8 cellular contexts compared by ENCODE assay signal in genomic region chr12:81329088-81329487, GRCh38.
A peak's percentile ranks its signal among the peaks of the same experiment; 100 is the strongest.
DNase-seq lines count a peak whose midpoint lies in the region; ATAC-seq and TF ChIP-seq lines count a peak whose summit lies in the region.

No MANE protein-coding gene starts in this region.

- no peaks in the 10 kb centered on the region for H3K36me3 ChIP-seq in tibial nerve

- no peak overlapping the region for H3K27ac ChIP-seq in tibial nerve

- no peak for TF ChIP-seq EP300 in tibial nerve (IDR thresholded peaks at IDR 0.05)

- H3K4me3 ChIP-seq in choroid plexus epithelial cell (ENCODE audit: low read depth, low read length) (no peak overlapping the region), tibial nerve (no peak overlapping the region)

- no peaks in the 10 kb centered on the region for H3K4me1 ChIP-seq in tibial nerve

- DNase-seq in COLO668 (lab: John Stamatoyannopoulos, UW; ENCODE audit: unreplicated experiment), result peak; percentile 5
- peak; percentile 51 for DNase-seq in HT1080 (ENCODE audit: low read depth)
- peak; percentile 35 for DNase-seq in choroid plexus epithelial cell (ENCODE audit: low read depth)
- no peak for DNase-seq in activated gamma-delta T cell (lab: John Stamatoyannopoulos, UW)
- no peak for DNase-seq in globus pallidus (ENCODE audit: low spot score)
- DNase-seq in stimulated activated CD4-positive, alpha-beta T cell treated with anti-CD3 and anti-CD28 coated beads, Interleukin-4, amount 100 ng/mL, for 4 hours, result no peak
- DNase-seq in tibial nerve (ENCODE audit: low spot score in 2 of 2), result no peak

- TF ChIP-seq CTCF in choroid plexus epithelial cell (conservative IDR thresholded peaks at IDR 0.05; ENCODE audit: low read depth, low read length), result peak; percentile 61
- no peak for TF ChIP-seq CTCF in tibial nerve (IDR thresholded peaks at IDR 0.05)

- no peak for TF ChIP-seq POLR2A in tibial nerve (IDR thresholded peaks at IDR 0.05)

- H3K9me3 ChIP-seq in tibial nerve, result no peaks in the 10 kb centered on the region

- 85 to 91% methylated on average over 2 of the region's 2 CpGs for WGBS in tibial nerve, 2 donors

- peak; percentile 42 for ATAC-seq in GM19468 (IDR thresholded peaks at IDR 0.05; ENCODE audit: extremely low read depth, unreplicated experiment)

- H3K27me3 ChIP-seq in tibial nerve, result no peaks in the 10 kb centered on the region

Comparison
In these comparisons a context has a peak if more than half of its experiments do, and no peak if none do; other contexts are left out.
1. DNase-seq: peak in COLO668 (single experiment), HT1080 (single experiment) and choroid plexus epithelial cell (single experiment); none in activated gamma-delta T cell (single experiment), globus pallidus (single experiment), stimulated activated CD4-positive, alpha-beta T cell treated with anti-CD3 and anti-CD28 coated beads, Interleukin-4, amount 100 ng/mL, for 4 hours (0 of 2) and tibial nerve (0 of 2).